8 cellular contexts compared by ENCODE assay signal in the genomic region with DNA sequence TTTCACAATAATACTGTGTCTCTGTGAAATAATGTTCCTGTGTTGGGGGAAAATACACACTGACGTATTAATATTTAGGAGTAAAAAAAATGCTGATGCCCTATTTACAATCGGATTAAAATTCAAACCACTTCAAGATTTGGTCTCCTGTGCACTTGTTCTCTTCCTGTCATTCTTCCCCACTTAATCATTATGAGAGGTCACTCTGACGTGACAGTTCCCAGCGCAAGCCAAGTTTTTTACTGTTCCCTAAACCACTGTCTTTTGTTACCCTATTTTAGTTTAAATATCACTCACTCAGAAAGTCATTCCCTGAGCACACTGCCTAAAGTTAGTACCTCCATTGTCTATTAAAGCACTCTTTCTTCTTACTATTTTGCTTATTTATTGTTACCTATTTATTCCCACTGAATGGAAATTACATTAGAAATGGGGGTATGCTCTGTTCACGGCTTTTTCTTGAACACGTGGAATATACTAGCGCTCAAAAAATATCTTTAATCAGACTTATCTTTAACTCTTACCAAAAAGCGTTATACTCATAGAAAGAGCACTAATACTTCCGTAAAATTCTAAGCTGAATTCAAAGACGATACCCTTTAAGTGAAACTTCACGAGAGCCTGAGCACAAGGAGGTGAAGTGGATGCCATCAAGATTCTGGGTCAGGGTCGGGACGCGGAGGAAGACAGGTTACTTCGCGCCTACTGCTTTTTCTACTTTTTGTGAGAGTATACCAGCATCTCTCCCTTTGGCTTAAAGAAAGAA. TPM values are rescaled to one million over a fixed set of nuclear protein-coding genes. Genes with fewer than 3 reads are reported as not detected.
DNase-seq lines count a peak whose midpoint lies in the region; ATAC-seq and TF ChIP-seq lines count a peak whose summit lies in the region.

No MANE protein-coding gene starts in this region.

- DNase-seq in SK-MEL-5 (ENCODE audit: low read depth, low spot score) (peak; percentile 30), GM13976 (ENCODE audit: low spot score) (no peak), NCI-H226 (no peak)

- H3K27me3 ChIP-seq in esophagus (ENCODE audit: control insufficient read depth in 1 of 2, insufficient read depth in 2 of 2, low read length in 2 of 2) = no peaks in the 10 kb centered on the region

- H3K4me3 ChIP-seq in GM08714 (ENCODE audit: low read length) = peak overlapping the region; percentile 99
- H3K4me3 ChIP-seq in esophagus (ENCODE audit: low read depth in 1 of 2, low read length in 2 of 2) = peak overlapping the region; percentile 36 to 88

- H3K36me3 ChIP-seq in esophagus (ENCODE audit: control insufficient read depth in 2 of 2, insufficient read depth in 2 of 2, low read length in 1 of 2) = no peaks in the 10 kb centered on the region

- H3K4me3 Mint-ChIP-seq in IgD-negative memory B cell (peak overlapping the region; percentile 98 to 100 (median 98)), nephron (peak overlapping the region; percentile 98 to 99 (median 98))

- H3K36me3 Mint-ChIP-seq in IgD-negative memory B cell = peaks cover 2% of the 10 kb centered on the region
- H3K36me3 Mint-ChIP-seq in nephron (ENCODE audit: low read depth) = peaks cover 8% of the 10 kb centered on the region

- in situ Hi-C loops in SK-MEL-5 (cut with HindIII; ENCODE audit: low pct_unique_long_range_greater_than_20kb, low sequenced_read_pairs) = no loop called here
- in situ Hi-C loops in GM13976 (cut with MboI; ENCODE audit: low sequenced_read_pairs, unreplicated experiment) = no loop called here

- TF ChIP-seq CTCF in nephron (IDR thresholded peaks at IDR 0.05; ENCODE audit: unreplicated experiment in 3 of 3) (no peak), GM13976 (IDR thresholded peaks at IDR 0.05; ENCODE audit: borderline replicate concordance, control extremely low read depth, extremely low read depth, insufficient read depth, missing control alignments) (no peak)

- H3K4me1 ChIP-seq in esophagus (ENCODE audit: control insufficient read depth in 2 of 2, insufficient read depth in 2 of 2, low read length in 1 of 2) = no peaks in the 10 kb centered on the region

- H3K9me3 Mint-ChIP-seq in IgD-negative memory B cell (peaks cover 0 to 3% (median 0%) of the 10 kb centered on the region in 3 donors), nephron (no peaks in the 10 kb centered on the region)

- H3K4me1 Mint-ChIP-seq in IgD-negative memory B cell (peaks cover 20 to 34% (median 33%) of the 10 kb centered on the region in 3 donors), nephron (peaks cover 50% of the 10 kb centered on the region)

- peak; percentile 38 for ATAC-seq in GM21723 (IDR thresholded peaks at IDR 0.05; ENCODE audit: unreplicated experiment)

- H3K27me3 Mint-ChIP-seq in IgD-negative memory B cell (no peaks in the 10 kb centered on the region), nephron (ENCODE audit: low read depth) (peaks cover 3% of the 10 kb centered on the region)

- peak overlapping the region; percentile 99 for H3K27ac Mint-ChIP-seq in IgD-negative memory B cell
- H3K27ac Mint-ChIP-seq in nephron = peak overlapping the region; percentile 98 to 99 (median 99)

- peak overlapping the region; percentile 83 to 95 for H3K27ac ChIP-seq in esophagus (ENCODE audit: low read depth in 2 of 2, low read length in 1 of 2)

- H3K9me3 ChIP-seq in esophagus (ENCODE audit: control insufficient read depth in 2 of 2, insufficient read depth in 1 of 2, low read depth in 1 of 2, low read length in 1 of 2) = no peaks in the 10 kb centered on the region

- WGBS in esophagus, 2 donors = 1% methylated on average over 16 of the region's 16 CpGs

RNA-seq across cellular contexts. Expression of a gene that starts 0.7 kb away (rescaled TPM):
- polyA plus RNA-seq in IgD-negative memory B cell = 120 TPM
- 72.4 and 84.7 TPM in 2 replicates for total RNA-seq in SK-MEL-5 (2014; rRNA removed; shearing (Covaris generic))
- polyA plus RNA-seq in SK-MEL-5 (2015; cell fraction: cytosol; rRNA removed) = 131 and 176 TPM in 2 replicates
- polyA plus RNA-seq in SK-MEL-5 (2015; cell fraction: nucleus; rRNA removed) = 83.3 and 87.8 TPM in 2 replicates
- 100 to 1,000 TPM; 132 to 143 TPM for polyA plus RNA-seq in esophagus

RNA-seq across cellular contexts. Expression of a gene that starts 44.0 kb away (rescaled TPM):
- 49.9 TPM for polyA plus RNA-seq in IgD-negative memory B cell
- total RNA-seq in SK-MEL-5 (2014; rRNA removed; shearing (Covaris generic)) = 72.9 and 79.4 TPM in 2 replicates
- polyA plus RNA-seq in SK-MEL-5 (2015; cell fraction: cytosol; rRNA removed) = 50.2 and 69.7 TPM in 2 replicates
- 32.6 and 39.7 TPM in 2 replicates for polyA plus RNA-seq in SK-MEL-5 (2015; cell fraction: nucleus; rRNA removed)
- polyA plus RNA-seq in esophagus = 10 to 100 TPM; 42.8 to 57.4 TPM

RNA-seq across cellular contexts. Expression of a gene that starts 54.4 kb away (rescaled TPM):
- polyA plus RNA-seq in IgD-negative memory B cell (37.1 TPM), esophagus (1 to 10 TPM; 4.2 to 7.1 TPM)
- total RNA-seq in SK-MEL-5 (2014; rRNA removed; shearing (Covaris generic)) = 4.1 and 4.9 TPM in 2 replicates
- polyA plus RNA-seq in SK-MEL-5 (2015; cell fraction: cytosol; rRNA removed) = 10.6 and 12.9 TPM in 2 replicates
- 31.0 and 86.5 TPM in 2 replicates for polyA plus RNA-seq in SK-MEL-5 (2015; cell fraction: nucleus; rRNA removed)
